In the genomic region with DNA sequence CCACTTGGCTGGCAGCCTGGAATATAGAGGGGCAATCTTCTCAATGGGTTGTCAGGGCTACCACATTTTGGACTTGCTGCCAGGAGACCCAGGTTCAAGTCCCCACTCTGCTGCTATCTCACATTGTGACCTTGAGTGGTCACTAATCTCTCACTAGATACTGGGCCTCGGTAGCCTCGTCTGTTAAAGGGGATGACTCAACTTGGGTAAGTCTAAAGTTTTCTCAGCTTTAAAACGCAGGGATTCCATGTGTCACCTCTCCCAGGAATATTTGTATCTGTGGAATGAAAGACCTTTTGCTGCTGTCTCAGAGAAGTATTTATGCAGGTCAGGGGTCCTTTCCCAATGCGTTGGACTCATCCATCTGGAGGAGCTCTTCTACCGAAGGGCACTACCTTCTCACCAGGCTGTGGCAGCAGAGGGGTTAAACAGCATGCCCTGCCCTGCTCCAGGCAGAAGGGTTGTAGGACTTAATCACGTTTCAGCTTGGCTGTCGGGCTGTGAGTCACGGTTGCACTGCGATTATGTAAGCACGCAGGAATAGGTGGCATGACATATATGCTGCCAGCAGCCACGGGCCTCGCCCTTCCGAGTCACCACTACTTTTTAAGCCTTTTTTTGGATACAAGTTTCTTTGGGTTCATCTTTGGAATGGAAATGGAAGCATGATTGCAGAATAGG, we compare ENCODE assay signal across 8 cellular contexts.
A peak's percentile ranks its signal among the peaks of the same experiment; 100 is the strongest.
DNase-seq lines count a peak whose midpoint lies in the region; ATAC-seq and TF ChIP-seq lines count a peak whose summit lies in the region.

No MANE protein-coding gene starts in this region.

- no peak for ATAC-seq in GM18861 (IDR thresholded peaks at IDR 0.05; ENCODE audit: unreplicated experiment)
- no peak for ATAC-seq in stimulated activated memory B cell treated with anti-CD40 and anti-IgM and Interleukin-4, amounts not matched to agents 10 μg/mL and 1 μg/mL and 100 μg/mL, for 72 hours

- H3K27ac Mint-ChIP-seq in brain, result peak overlapping the region in 4 of 5 experiments; percentile 52 to 90 (median 84)
- H3K27ac Mint-ChIP-seq in activated naive CD8-positive, alpha-beta T cell treated with anti-CD3 and anti-CD28 coated beads for 36 hours, result no peak overlapping the region
- H3K27ac Mint-ChIP-seq in stimulated activated memory B cell treated with anti-CD40 and anti-IgM and Interleukin-4, amounts not matched to agents 10 μg/mL and 1 μg/mL and 100 μg/mL, for 72 hours, result no peak overlapping the region

- peak overlapping the region in 2 of 5 experiments; percentile 23 to 52 for H3K4me3 Mint-ChIP-seq in brain
- H3K4me3 Mint-ChIP-seq in activated naive CD8-positive, alpha-beta T cell treated with anti-CD3 and anti-CD28 coated beads for 36 hours, result no peak overlapping the region
- no peak overlapping the region for H3K4me3 Mint-ChIP-seq in stimulated activated memory B cell treated with anti-CD40 and anti-IgM and Interleukin-4, amounts not matched to agents 10 μg/mL and 1 μg/mL and 100 μg/mL, for 72 hours

- no peak for TF ChIP-seq RAD21 in Ishikawa (IDR thresholded peaks at IDR 0.05; ENCODE audit: low read depth)

- H3K9me3 Mint-ChIP-seq in brain, result peaks cover 6 to 19% (median 12%) of the 10 kb centered on the region in 5 experiments
- H3K9me3 Mint-ChIP-seq in activated naive CD8-positive, alpha-beta T cell treated with anti-CD3 and anti-CD28 coated beads for 36 hours, result peaks cover 9% of the 10 kb centered on the region
- peaks cover 9% of the 10 kb centered on the region for H3K9me3 Mint-ChIP-seq in stimulated activated memory B cell treated with anti-CD40 and anti-IgM and Interleukin-4, amounts not matched to agents 10 μg/mL and 1 μg/mL and 100 μg/mL, for 72 hours

- TF ChIP-seq CTCF in AG09319 (IDR thresholded peaks at IDR 0.05; ENCODE audit: low read depth, low read length) (no peak), brain (conservative IDR thresholded peaks at IDR 0.05) (no peak), GM13977 (IDR thresholded peaks at IDR 0.05; ENCODE audit: extremely low read depth, insufficient read depth, missing control alignments) (no peak)

- peaks cover 52% of the 10 kb centered on the region for H3K4me1 Mint-ChIP-seq in brain
- peaks cover 3% of the 10 kb centered on the region for H3K4me1 Mint-ChIP-seq in activated naive CD8-positive, alpha-beta T cell treated with anti-CD3 and anti-CD28 coated beads for 36 hours
- no peaks in the 10 kb centered on the region for H3K4me1 Mint-ChIP-seq in stimulated activated memory B cell treated with anti-CD40 and anti-IgM and Interleukin-4, amounts not matched to agents 10 μg/mL and 1 μg/mL and 100 μg/mL, for 72 hours

- peaks cover 6% of the 10 kb centered on the region for H3K36me3 Mint-ChIP-seq in brain
- peaks cover 3% of the 10 kb centered on the region for H3K36me3 Mint-ChIP-seq in activated naive CD8-positive, alpha-beta T cell treated with anti-CD3 and anti-CD28 coated beads for 36 hours
- H3K36me3 Mint-ChIP-seq in stimulated activated memory B cell treated with anti-CD40 and anti-IgM and Interleukin-4, amounts not matched to agents 10 μg/mL and 1 μg/mL and 100 μg/mL, for 72 hours, result peaks cover 7% of the 10 kb centered on the region

- in situ Hi-C loops in GM13977 (cut with MboI; ENCODE audit: low pct_unique_long_range_greater_than_20kb, low sequenced_read_pairs, unreplicated experiment), result no loop called here

- peak; percentile 85 for DNase-seq in AG09319 (ENCODE audit: extremely low read depth, low read depth)
- peak; percentile 92 for DNase-seq in kidney glomerular epithelial cell (lab: John Stamatoyannopoulos, UW)
- DNase-seq in activated naive CD8-positive, alpha-beta T cell treated with anti-CD3 and anti-CD28 coated beads for 36 hours, result no peak
- no peak for DNase-seq in GM13977 (ENCODE audit: low spot score)

- peaks cover 4% of the 10 kb centered on the region for H3K27me3 Mint-ChIP-seq in brain
- peaks cover 4% of the 10 kb centered on the region for H3K27me3 Mint-ChIP-seq in activated naive CD8-positive, alpha-beta T cell treated with anti-CD3 and anti-CD28 coated beads for 36 hours
- H3K27me3 Mint-ChIP-seq in stimulated activated memory B cell treated with anti-CD40 and anti-IgM and Interleukin-4, amounts not matched to agents 10 μg/mL and 1 μg/mL and 100 μg/mL, for 72 hours, result peaks cover 30% of the 10 kb centered on the region

- TF ChIP-seq EP300 in Ishikawa (IDR thresholded peaks at IDR 0.05; ENCODE audit: borderline replicate concordance), result peak; percentile 57; the same call in 1 of the 2 replicates

TF ChIP-seq in Ishikawa, 13 proteins besides CTCF, POLR2A, EP300 and RAD21:
- TF ChIP-seq, protein P1, sequence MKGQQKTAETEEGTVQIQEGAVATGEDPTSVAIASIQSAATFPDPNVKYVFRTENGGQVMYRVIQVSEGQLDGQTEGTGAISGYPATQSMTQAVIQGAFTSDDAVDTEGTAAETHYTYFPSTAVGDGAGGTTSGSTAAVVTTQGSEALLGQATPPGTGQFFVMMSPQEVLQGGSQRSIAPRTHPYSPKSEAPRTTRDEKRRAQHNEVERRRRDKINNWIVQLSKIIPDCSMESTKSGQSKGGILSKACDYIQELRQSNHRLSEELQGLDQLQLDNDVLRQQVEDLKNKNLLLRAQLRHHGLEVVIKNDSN (IDR thresholded peaks at IDR 0.05), result no peak
- TF ChIP-seq TAF1 (IDR thresholded peaks at IDR 0.05; ENCODE audit: low read depth) (no peak), CREB1 (IDR thresholded peaks at IDR 0.05; ENCODE audit: low read depth) (no peak), YY1 (IDR thresholded peaks at IDR 0.05; ENCODE audit: low read depth) (no peak), TEAD4 (IDR thresholded peaks at IDR 0.05) (peak; percentile 84), ZBTB7A (IDR thresholded peaks at IDR 0.05; ENCODE audit: low read depth) (no peak), NFIC (IDR thresholded peaks at IDR 0.05) (peak; percentile 48; the same call in 1 of the 2 replicates), CEBPB (IDR thresholded peaks at IDR 0.05) (peak; percentile 79), TCF12 (IDR thresholded peaks at IDR 0.05; ENCODE audit: low read depth) (peak; percentile 81), EGR1 (IDR thresholded peaks at IDR 0.05) (no peak), FOXM1 (IDR thresholded peaks at IDR 0.05; ENCODE audit: borderline replicate concordance, low read depth) (no peak; the same call in 1 of the 2 replicates)
- TF ChIP-seq, protein P2, sequence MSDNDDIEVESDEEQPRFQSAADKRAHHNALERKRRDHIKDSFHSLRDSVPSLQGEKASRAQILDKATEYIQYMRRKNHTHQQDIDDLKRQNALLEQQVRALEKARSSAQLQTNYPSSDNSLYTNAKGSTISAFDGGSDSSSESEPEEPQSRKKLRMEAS (IDR thresholded peaks at IDR 0.05), result peak; percentile 75
- TF ChIP-seq, protein P3, sequence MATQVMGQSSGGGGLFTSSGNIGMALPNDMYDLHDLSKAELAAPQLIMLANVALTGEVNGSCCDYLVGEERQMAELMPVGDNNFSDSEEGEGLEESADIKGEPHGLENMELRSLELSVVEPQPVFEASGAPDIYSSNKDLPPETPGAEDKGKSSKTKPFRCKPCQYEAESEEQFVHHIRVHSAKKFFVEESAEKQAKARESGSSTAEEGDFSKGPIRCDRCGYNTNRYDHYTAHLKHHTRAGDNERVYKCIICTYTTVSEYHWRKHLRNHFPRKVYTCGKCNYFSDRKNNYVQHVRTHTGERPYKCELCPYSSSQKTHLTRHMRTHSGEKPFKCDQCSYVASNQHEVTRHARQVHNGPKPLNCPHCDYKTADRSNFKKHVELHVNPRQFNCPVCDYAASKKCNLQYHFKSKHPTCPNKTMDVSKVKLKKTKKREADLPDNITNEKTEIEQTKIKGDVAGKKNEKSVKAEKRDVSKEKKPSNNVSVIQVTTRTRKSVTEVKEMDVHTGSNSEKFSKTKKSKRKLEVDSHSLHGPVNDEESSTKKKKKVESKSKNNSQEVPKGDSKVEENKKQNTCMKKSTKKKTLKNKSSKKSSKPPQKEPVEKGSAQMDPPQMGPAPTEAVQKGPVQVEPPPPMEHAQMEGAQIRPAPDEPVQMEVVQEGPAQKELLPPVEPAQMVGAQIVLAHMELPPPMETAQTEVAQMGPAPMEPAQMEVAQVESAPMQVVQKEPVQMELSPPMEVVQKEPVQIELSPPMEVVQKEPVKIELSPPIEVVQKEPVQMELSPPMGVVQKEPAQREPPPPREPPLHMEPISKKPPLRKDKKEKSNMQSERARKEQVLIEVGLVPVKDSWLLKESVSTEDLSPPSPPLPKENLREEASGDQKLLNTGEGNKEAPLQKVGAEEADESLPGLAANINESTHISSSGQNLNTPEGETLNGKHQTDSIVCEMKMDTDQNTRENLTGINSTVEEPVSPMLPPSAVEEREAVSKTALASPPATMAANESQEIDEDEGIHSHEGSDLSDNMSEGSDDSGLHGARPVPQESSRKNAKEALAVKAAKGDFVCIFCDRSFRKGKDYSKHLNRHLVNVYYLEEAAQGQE (IDR thresholded peaks at IDR 0.05; ENCODE audit: low read depth), result no peak

Comparison
In these comparisons a context has a peak if more than half of its experiments do, and no peak if none do; other contexts are left out.
1. DNase-seq: peak in AG09319 (single experiment) and kidney glomerular epithelial cell (single experiment); none in activated naive CD8-positive, alpha-beta T cell treated with anti-CD3 and anti-CD28 coated beads for 36 hours (single experiment) and GM13977 (single experiment).
2. H3K27ac Mint-ChIP-seq: peak in brain (4 of 5); none in activated naive CD8-positive, alpha-beta T cell treated with anti-CD3 and anti-CD28 coated beads for 36 hours (single experiment) and stimulated activated memory B cell treated with anti-CD40 and anti-IgM and Interleukin-4, amounts not matched to agents 10 μg/mL and 1 μg/mL and 100 μg/mL, for 72 hours (single experiment).